ENCODE assay signal across 21 cellular contexts in the genomic region with DNA sequence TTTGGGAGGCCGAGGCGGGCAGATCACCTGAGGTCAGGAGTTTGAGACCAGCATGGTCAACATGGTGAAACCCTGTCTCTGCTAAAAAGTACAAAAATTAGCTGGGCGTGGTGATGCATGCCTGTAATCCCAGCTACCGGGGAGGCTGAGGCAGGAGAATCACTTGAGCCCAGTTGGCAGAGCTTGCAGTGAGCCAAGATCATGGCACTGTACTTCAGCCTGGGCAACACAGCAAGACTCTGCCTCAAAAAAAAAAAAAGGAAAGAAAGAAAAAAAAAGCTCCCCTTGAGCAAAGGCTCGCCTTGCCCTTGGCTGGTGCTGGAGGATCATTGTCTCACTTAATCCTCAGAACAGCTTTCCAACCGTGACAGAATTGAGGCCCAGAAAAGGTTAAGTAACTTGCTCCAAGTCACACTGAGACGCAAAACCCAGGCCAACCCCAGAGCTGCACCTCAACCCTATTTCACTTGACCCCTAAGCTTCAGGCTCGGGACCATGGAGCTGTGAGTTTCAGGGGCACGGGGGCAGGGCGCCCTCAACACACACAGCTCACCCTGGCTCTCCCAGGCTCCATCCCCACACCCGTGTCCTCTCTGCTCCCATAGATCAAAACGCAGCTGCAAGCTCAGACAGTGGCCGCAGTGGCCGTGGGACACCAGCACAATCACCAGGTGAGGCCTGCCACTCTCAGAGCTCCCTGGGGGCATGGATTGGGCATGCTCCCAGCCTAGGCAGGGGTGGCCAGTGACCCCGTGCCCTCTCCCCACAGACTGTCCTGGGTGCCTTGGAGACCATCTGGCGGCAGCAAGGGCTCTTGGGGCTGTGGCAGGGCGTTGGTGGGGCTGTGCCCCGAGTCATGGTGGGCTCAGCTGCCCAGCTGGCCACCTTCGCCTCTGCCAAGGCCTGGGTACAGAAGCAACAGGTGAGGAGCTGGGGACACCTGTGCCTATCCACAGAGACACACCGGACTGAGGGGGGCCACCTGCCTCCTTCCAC. TPM values are rescaled to one million over a fixed set of nuclear protein-coding genes. Genes with fewer than 3 reads are reported as not detected.
DNase-seq lines count a peak whose midpoint lies in the region; ATAC-seq and TF ChIP-seq lines count a peak whose summit lies in the region.
"Had no signal": no experiment of that assay in that cellular context is flagged by ENCODE, and none has a peak within 500 bp of the region (broad histone marks: within the 10 kb centered on the region; RNA-seq: fewer than 3 reads in every experiment).

No MANE protein-coding gene starts in this region.

- no peak for TF ChIP-seq POLR2A in heart left ventricle (IDR thresholded peaks at IDR 0.05)

- H3K27me3 Mint-ChIP-seq in effector memory CD8-positive, alpha-beta T cell: peaks cover 0 to 8% of the 10 kb centered on the region in 2 donors
- H3K27me3 Mint-ChIP-seq in nephron progenitor cell (ENCODE audit: low read depth, poor library complexity) (peaks cover 5% of the 10 kb centered on the region), type B pancreatic cell (no peaks in the 10 kb centered on the region)
- H3K27me3 Mint-ChIP-seq: activated T-helper 17 cell treated with anti-CD3 and anti-CD28 coated beads, Interleukin-2, amount 50 U/mL, for 72 hours had no signal

- H3K4me3 Mint-ChIP-seq in effector memory CD8-positive, alpha-beta T cell: no peak overlapping the region
- no peak overlapping the region for H3K4me3 Mint-ChIP-seq in nephron progenitor cell
- H3K4me3 Mint-ChIP-seq in type B pancreatic cell: peak overlapping the region; percentile 5
- H3K4me3 Mint-ChIP-seq: activated T-helper 17 cell treated with anti-CD3 and anti-CD28 coated beads, Interleukin-2, amount 50 U/mL, for 72 hours had no signal

- peak overlapping the region in 11 of 12 donors; percentile 75 to 96 (median 84) for H3K27ac ChIP-seq in heart left ventricle
- H3K27ac ChIP-seq: A549, HL-60, neutrophil had no signal

- intact Hi-C loops in heart left ventricle (cut with DNase I) (loop anchor here in 6 of 10 donors (2.0 to 10.0 kb wide), 8 partner anchors 21 to 143 kb away; partner anchors contain the start of genes PLEKHM2 (in 2 of the 6) and FBLIM1 (in 1 of the 6)), cardiac septum (cut with DNase I) (loop anchor here (5.0 kb wide), 1 partner anchor 80 kb away; a partner anchor contains a TSS)

- no peaks in the 10 kb centered on the region for H3K9me3 Mint-ChIP-seq in effector memory CD8-positive, alpha-beta T cell
- no peaks in the 10 kb centered on the region for H3K9me3 Mint-ChIP-seq in nephron progenitor cell
- no peaks in the 10 kb centered on the region for H3K9me3 Mint-ChIP-seq in type B pancreatic cell
- H3K9me3 Mint-ChIP-seq: activated T-helper 17 cell treated with anti-CD3 and anti-CD28 coated beads, Interleukin-2, amount 50 U/mL, for 72 hours had no signal

- no peak for DNase-seq in heart left ventricle
- DNase-seq in cardiac septum (ENCODE audit: low spot score): no peak
- DNase-seq in effector memory CD8-positive, alpha-beta T cell: no peak
- DNase-seq in nephron progenitor cell: no peak
- DNase-seq in type B pancreatic cell (ENCODE audit: extremely low spot score, unreplicated experiment): no peak
- no peak for DNase-seq in NCI-H748 (lab: John Stamatoyannopoulos, UW; ENCODE audit: unreplicated experiment)
- no peak for DNase-seq in KG1 (lab: John Stamatoyannopoulos, UW)
- DNase-seq: adrenal gland; central memory CD4-positive, alpha-beta T cell; DND-41; NCI-H2081; NCI-H524 treated with DMSO at 0.1 percent for 48 hours; stimulated activated CD4-positive, alpha-beta T cell treated with anti-CD3 and anti-CD28 coated beads, Interleukin-4, amount 100 ng/mL, for 1 hour had no signal

- peaks cover 5 to 7% of the 10 kb centered on the region in 2 donors for H3K4me1 Mint-ChIP-seq in effector memory CD8-positive, alpha-beta T cell (ENCODE audit: low read depth in 2 of 2)
- H3K4me1 Mint-ChIP-seq in nephron progenitor cell (peaks cover 26% of the 10 kb centered on the region), type B pancreatic cell (ENCODE audit: unreplicated experiment) (peaks cover 20% of the 10 kb centered on the region)

- peaks cover 0 to 45% (median 17%) of the 10 kb centered on the region in 12 donors for H3K4me1 ChIP-seq in heart left ventricle

- H3K27ac Mint-ChIP-seq in effector memory CD8-positive, alpha-beta T cell: peak overlapping the region; percentile 28 to 87
- H3K27ac Mint-ChIP-seq in nephron progenitor cell (peak overlapping the region; percentile 87), type B pancreatic cell (no peak overlapping the region)
- H3K27ac Mint-ChIP-seq: activated T-helper 17 cell treated with anti-CD3 and anti-CD28 coated beads, Interleukin-2, amount 50 U/mL, for 72 hours had no signal

- no peak for ATAC-seq in heart left ventricle
- no peak for ATAC-seq in effector memory CD8-positive, alpha-beta T cell (replicated peaks)
- ATAC-seq in HG03469 (IDR thresholded peaks at IDR 0.05; ENCODE audit: unreplicated experiment): no peak
- ATAC-seq: A549; activated T-helper 17 cell treated with anti-CD3 and anti-CD28 coated beads, Interleukin-2, amount 50 U/mL, for 72 hours had no signal

- H3K36me3 ChIP-seq in heart left ventricle: peaks cover 0 to 29% (median 23%) of the 10 kb centered on the region in 9 donors

- H3K36me3 Mint-ChIP-seq in effector memory CD8-positive, alpha-beta T cell (ENCODE audit: insufficient read depth): peaks cover 24% of the 10 kb centered on the region
- H3K36me3 Mint-ChIP-seq in nephron progenitor cell (ENCODE audit: low read depth): no peaks in the 10 kb centered on the region
- no peaks in the 10 kb centered on the region for H3K36me3 Mint-ChIP-seq in type B pancreatic cell

- H3K9me3 ChIP-seq in heart left ventricle: no peaks in the 10 kb centered on the region
- H3K9me3 ChIP-seq: A549, adrenal gland, neutrophil, upper lobe of left lung had no signal

- 80 to 86% (median 84%) methylated on average over 11 to 20 of the region's 20 CpGs for WGBS in heart left ventricle, 4 donors

- H3K27me3 ChIP-seq in heart left ventricle: no peaks in the 10 kb centered on the region
- H3K27me3 ChIP-seq: adrenal gland, neutrophil, upper lobe of left lung had no signal

- TF ChIP-seq CTCF in heart left ventricle (IDR thresholded peaks at IDR 0.05) (no peak), nephron progenitor cell (IDR thresholded peaks at IDR 0.05) (no peak), type B pancreatic cell (conservative IDR thresholded peaks at IDR 0.05) (no peak)

- peak overlapping the region in 3 of 12 donors; percentile 33 to 47 (median 38) for H3K4me3 ChIP-seq in heart left ventricle
- H3K4me3 ChIP-seq: A549, adrenal gland, upper lobe of left lung had no signal

RNA-seq across cellular contexts. Expression of gene SLC25A34, which starts 1.6 kb away (rescaled TPM):
- total RNA-seq in heart left ventricle (10 to 100 TPM in 6 of 9 donors, 1 to 10 TPM in 3; 4.8 to 71.2 (median 17.8) TPM), cardiac septum (2.9 TPM), type B pancreatic cell (ENCODE audit: low replicate concordance) (2.4 and 3.8 TPM in 2 replicates)
- polyA plus RNA-seq in heart left ventricle: 10 to 100 TPM in 1 of 2 donors, 1 to 10 TPM in 1; 1.6 to 25.9 TPM

RNA-seq across cellular contexts. Expression of gene TMEM82, which starts 4.7 kb away (rescaled TPM):
- total RNA-seq in heart left ventricle (not detected), cardiac septum (not detected), type B pancreatic cell (ENCODE audit: low replicate concordance) (1.1 TPM in 2 replicates)
- polyA plus RNA-seq in heart left ventricle: not detected
- total RNA-seq: activated CD8-positive, alpha-beta memory T cell treated with anti-CD3 and anti-CD28 coated beads for 36 hours; activated T-helper 17 cell treated with anti-CD3 and anti-CD28 coated beads, Interleukin-2, amount 50 U/mL, for 72 hours; fibroblast of villous mesenchyme; upper lobe of left lung had no signal
- polyA plus RNA-seq: A549, adrenal gland had no signal

RNA-seq across cellular contexts. Expression of gene FBLIM1, which starts 21.0 kb away (rescaled TPM):
- total RNA-seq in heart left ventricle: 100 to 1,000 TPM in 1 of 9 donors, 10 to 100 TPM in 8; 49.3 to 103 (median 73.8) TPM
- 10 to 100 TPM; 31.6 to 58.4 TPM for polyA plus RNA-seq in heart left ventricle
- 40.6 TPM for total RNA-seq in cardiac septum
- 78.3 and 182 TPM in 2 replicates for total RNA-seq in type B pancreatic cell (ENCODE audit: low replicate concordance)
- total RNA-seq: activated CD8-positive, alpha-beta memory T cell treated with anti-CD3 and anti-CD28 coated beads for 36 hours; activated T-helper 17 cell treated with anti-CD3 and anti-CD28 coated beads, Interleukin-2, amount 50 U/mL, for 72 hours had no signal

RNA-seq across cellular contexts. Expression of gene PLEKHM2, which starts 53.5 kb away (rescaled TPM):
- total RNA-seq in heart left ventricle: 100 to 1,000 TPM in 2 of 9 donors, 10 to 100 TPM in 7; 69.9 to 150 (median 84.4) TPM
- polyA plus RNA-seq in heart left ventricle: 100 to 1,000 TPM in 1 of 2 donors, 10 to 100 TPM in 1; 83.1 to 104 TPM
- total RNA-seq in cardiac septum: 93.1 TPM
- total RNA-seq in type B pancreatic cell (ENCODE audit: low replicate concordance): 54.9 and 57.5 TPM in 2 replicates
